ENCODE assay signal across 26 cellular contexts in genomic region chr5:53364098-53364497, GRCh38.
A peak's percentile ranks its signal among the peaks of the same experiment; 100 is the strongest.
DNase-seq lines count a peak whose midpoint lies in the region; ATAC-seq and TF ChIP-seq lines count a peak whose summit lies in the region.
"Had no signal": no experiment of that assay in that cellular context is flagged by ENCODE, and none has a peak within 500 bp of the region (broad histone marks: within the 10 kb centered on the region; RNA-seq: fewer than 3 reads in every experiment).

No MANE protein-coding gene starts in this region.

- TF ChIP-seq CTCF in SK-N-SH (IDR thresholded peaks at IDR 0.05) (no peak), neural progenitor cell (IDR thresholded peaks at IDR 0.05) (no peak)

- 67% methylated on average over 2 of the region's 2 CpGs for WGBS in SK-N-SH (ENCODE audit: low lambda C conversion rate)

- 0 out of 2 replicates have a peak overlapping the region, but pooled peaks have one; percentile 13 for H3K4me2 ChIP-seq in SK-N-SH
- H3K4me2 ChIP-seq in neural progenitor cell, result no peak overlapping the region

- CTCF ChIA-PET in SK-N-SH (lab: Yijun Ruan, JAX), result no interaction called here

- H3K36me3 ChIP-seq in SK-N-SH (replicated peaks in 1 of 2; ENCODE audit: control insufficient read depth in 1 of 2, insufficient read depth in 2 of 2, low read length in 1 of 2), result no peaks in the 10 kb centered on the region
- H3K36me3 ChIP-seq in neural progenitor cell, result no peaks in the 10 kb centered on the region
- H3K36me3 ChIP-seq: cardiac muscle cell, MG63, prostate gland, stomach had no signal

- no peak for TF ChIP-seq EP300 in SK-N-SH (IDR thresholded peaks at IDR 0.05; ENCODE audit: borderline replicate concordance in 1 of 2, low read depth in 1 of 2, low read length in 1 of 2)

- H3K4me1 ChIP-seq in SK-N-SH (ENCODE audit: control insufficient read depth in 1 of 2, insufficient read depth in 2 of 2, low read depth in 1 of 2, low read length in 1 of 2) (peaks cover 0 to 37% of the 10 kb centered on the region in 2 experiments; a peak in 3 of 4 replicates), neural progenitor cell (no peaks in the 10 kb centered on the region)
- H3K4me1 ChIP-seq: prostate gland, stomach had no signal

- H4K20me1 ChIP-seq in SK-N-SH (ENCODE audit: insufficient read depth) (no peaks in the 10 kb centered on the region), neural progenitor cell (ENCODE audit: low read depth) (no peaks in the 10 kb centered on the region)

- H3K9me3 Mint-ChIP-seq in neural progenitor cell, result no peaks in the 10 kb centered on the region
- H3K9me3 Mint-ChIP-seq: memory B cell, type B pancreatic cell had no signal

- no peak for ATAC-seq in SK-N-SH treated with all-trans-retinoic acid at 6 μM for 48 hours
- ATAC-seq in HG03045 (IDR thresholded peaks at IDR 0.05; ENCODE audit: unreplicated experiment), result no peak
- ATAC-seq: esophagus mucosa, HepG2, natural killer cell had no signal

- H2AFZ ChIP-seq in SK-N-SH (ENCODE audit: low read depth), result peak overlapping the region; percentile 17; the same call in 1 of the 2 replicates
- H2AFZ ChIP-seq in neural progenitor cell (replicated peaks), result peak overlapping the region; percentile 91

- no peak overlapping the region for H3K4me3 Mint-ChIP-seq in neural progenitor cell
- H3K4me3 Mint-ChIP-seq: memory B cell, natural killer cell, type B pancreatic cell had no signal

- no peaks in the 10 kb centered on the region for H3K36me3 Mint-ChIP-seq in neural progenitor cell
- H3K36me3 Mint-ChIP-seq: memory B cell, natural killer cell, type B pancreatic cell had no signal

- H3K4me3 ChIP-seq in SK-N-SH (ENCODE audit: low read depth in 2 of 2, low read length in 1 of 2) (no peak overlapping the region), neural progenitor cell (no peak overlapping the region)
- H3K4me3 ChIP-seq: cardiac muscle cell, MG63, prostate gland, stomach had no signal

- no peak for TF ChIP-seq RAD21 in SK-N-SH (IDR thresholded peaks at IDR 0.05; ENCODE audit: low read length)

- H3K27me3 Mint-ChIP-seq in neural progenitor cell (ENCODE audit: insufficient read depth, low read depth), result peaks cover 2% of the 10 kb centered on the region
- H3K27me3 Mint-ChIP-seq: memory B cell, type B pancreatic cell had no signal

- H3K27me3 ChIP-seq in SK-N-SH (ENCODE audit: insufficient read depth) (no peaks in the 10 kb centered on the region), neural progenitor cell (no peaks in the 10 kb centered on the region)
- H3K27me3 ChIP-seq: cardiac muscle cell, MG63, stomach had no signal

- peaks cover 4% of the 10 kb centered on the region for H3K4me1 Mint-ChIP-seq in neural progenitor cell
- H3K4me1 Mint-ChIP-seq: memory B cell, natural killer cell had no signal

- H3K9me3 ChIP-seq in SK-N-SH (no peaks in the 10 kb centered on the region), neural progenitor cell (ENCODE audit: low read depth) (no peaks in the 10 kb centered on the region)
- H3K9me3 ChIP-seq: MG63, prostate gland, stomach had no signal

- H3K9ac ChIP-seq in SK-N-SH (peak overlapping the region; percentile 51), neural progenitor cell (no peak overlapping the region)

- H3K27ac Mint-ChIP-seq in neural progenitor cell, result no peak overlapping the region
- H3K27ac Mint-ChIP-seq: memory B cell, natural killer cell, type B pancreatic cell had no signal

- DNase-seq in SK-N-SH, result no peak
- peak; percentile 76 for DNase-seq in OCI-M1 (lab: John Stamatoyannopoulos, UW)
- DNase-seq in dermis blood vessel endothelial cell, result peak; percentile 47
- peak; percentile 11 for DNase-seq in neural progenitor cell (ENCODE audit: low spot score)
- no peak for DNase-seq in NCI-H187 (lab: John Stamatoyannopoulos, UW)
- no peak for DNase-seq in effector CD4-positive, alpha-beta T cell
- DNase-seq: activated CD4-positive, alpha-beta T cell treated with anti-CD3 and anti-CD28 coated beads, Interleukin-2, amount 50 U/mL, for 4 hours; activated gamma-delta T cell treated with Interleukin-2 at 50 U/mL for 16 hours; C1 segment of cervical spinal cord; H7; islet precursor cell; MG63; natural killer cell; NCI-H187 treated with DMSO at 0.1 percent for 48 hours; NCI-H446 treated with DMSO at 0.1 percent for 48 hours; stimulated activated CD4-positive, alpha-beta T cell treated with anti-CD3 and anti-CD28 coated beads, Interleukin-4, amount 100 ng/mL, for 24 hours; stomach had no signal

- H3K9me2 ChIP-seq in SK-N-SH, result no peaks in the 10 kb centered on the region

- H3K79me2 ChIP-seq in SK-N-SH (ENCODE audit: insufficient read depth) (no peaks in the 10 kb centered on the region), neural progenitor cell (ENCODE audit: low read depth) (no peaks in the 10 kb centered on the region)

- peak overlapping the region in 1 of 2 experiments; percentile 96; a peak in 2 of 4 replicates for H3K27ac ChIP-seq in SK-N-SH (ENCODE audit: low read depth in 2 of 2, low read length in 1 of 2)
- H3K27ac ChIP-seq in neural progenitor cell, result no peak overlapping the region
- H3K27ac ChIP-seq: cardiac muscle cell, prostate gland, stomach, VCaP had no signal

- H3F3A ChIP-seq in SK-N-SH (replicated peaks; ENCODE audit: insufficient read depth) (peaks cover 55% of the 10 kb centered on the region), neural progenitor cell (ENCODE audit: low read depth) (no peaks in the 10 kb centered on the region)

- POLR2A ChIA-PET in SK-N-SH (lab: Yijun Ruan, JAX), result interaction anchor here (0.7 kb wide), 1 partner anchor 1348 kb away, joined by 3 read pairs; no protein-coding TSS in a partner anchor

TF ChIP-seq in SK-N-SH, 30 proteins besides CTCF, POLR2A, EP300 and RAD21:
- TF ChIP-seq POLR2AphosphoS5 (IDR thresholded peaks at IDR 0.05; ENCODE audit: low read depth, low read length) (0 out of 2 replicates have a peak, but pooled peaks have one; percentile 32), ELF1 (IDR thresholded peaks at IDR 0.05) (no peak), USF2 (IDR thresholded peaks at IDR 0.05; ENCODE audit: borderline replicate concordance, low read depth, low read length) (no peak)
TF ChIP-seq in SK-N-SH: peak in this region for 1.

TF ChIP-seq in SK-N-SH treated with all-trans-retinoic acid at 6 μM for 48 hours, 23 proteins besides CTCF, POLR2A, EP300 and RAD21:
- no peak for TF ChIP-seq GLIS3 (CRISPR knock-in tag; IDR thresholded peaks at IDR 0.05)

Comparison
In these comparisons a context has a peak if more than half of its experiments do, and no peak if none do; other contexts are left out.
1. DNase-seq: peak in OCI-M1 (single experiment), dermis blood vessel endothelial cell (single experiment) and neural progenitor cell (single experiment); none in SK-N-SH (single experiment), NCI-H187 (0 of 2) and effector CD4-positive, alpha-beta T cell (single experiment).